In genomic region chr11:96341237-96342130, GRCh38 we compare ENCODE assay signal across 7 cellular contexts. TPM values are rescaled to one million over a fixed set of nuclear protein-coding genes. Genes with fewer than 3 reads are reported as not detected.
A peak's percentile ranks its signal among the peaks of the same experiment; 100 is the strongest.
DNase-seq lines count a peak whose midpoint lies in the region; ATAC-seq and TF ChIP-seq lines count a peak whose summit lies in the region.

No MANE protein-coding gene starts in this region.

- ATAC-seq in GM19025 (IDR thresholded peaks at IDR 0.05; ENCODE audit: low read depth, unreplicated experiment) (peak; percentile 11), HG03354 (IDR thresholded peaks at IDR 0.05; ENCODE audit: poor library complexity, severe bottlenecking, unreplicated experiment) (peak; percentile 45)

- peaks cover 64% of the 10 kb centered on the region for H3K4me1 Mint-ChIP-seq in brain

- peaks cover 17% of the 10 kb centered on the region for H3K27me3 Mint-ChIP-seq in brain

- H3K9me3 Mint-ChIP-seq in brain, result peaks cover 0 to 4% (median 0%) of the 10 kb centered on the region in 5 experiments

- DNase-seq in T-helper 9 cell, result peak; percentile 59
- DNase-seq in iris pigment epithelial cell (ENCODE audit: low read depth), result peak; percentile 63
- peak in 2 of 3 donors; percentile 31 to 37 for DNase-seq in stimulated activated CD4-positive, alpha-beta T cell treated with anti-CD3 and anti-CD28 coated beads, Interleukin-12 subunit alpha, Interleukin-12 subunit beta, amount 100 ng/mL, for 48 hours (ENCODE audit: low read depth in 2 of 3, low spot score in 1 of 3)
- no peak for DNase-seq in COR-L47 (lab: John Stamatoyannopoulos, UW)

- TF ChIP-seq CTCF in brain (conservative IDR thresholded peaks at IDR 0.05), result peak in 1 of 2 experiments; percentile 42

- H3K4me3 Mint-ChIP-seq in brain, result peak overlapping the region; percentile 87 to 98 (median 94)

- peak overlapping the region; percentile 90 to 99 (median 97) for H3K27ac Mint-ChIP-seq in brain

- H3K36me3 Mint-ChIP-seq in brain, result no peaks in the 10 kb centered on the region

RNA-seq across cellular contexts. Expression of gene MAML2, which starts 1.5 kb away (rescaled TPM):
- 4.5 TPM for polyA plus RNA-seq in brain (ENCODE audit: insufficient read depth, low read depth, low replicate concordance)

RNA-seq across cellular contexts. Expression of gene CCDC82, which starts 48.2 kb away (rescaled TPM):
- 5.1 TPM for polyA plus RNA-seq in brain (ENCODE audit: insufficient read depth, low read depth, low replicate concordance)

RNA-seq across cellular contexts. Expression of gene JRKL, which starts 48.3 kb away (rescaled TPM):
- 3.6 TPM for polyA plus RNA-seq in brain (ENCODE audit: insufficient read depth, low read depth, low replicate concordance)
